In the genomic region with DNA sequence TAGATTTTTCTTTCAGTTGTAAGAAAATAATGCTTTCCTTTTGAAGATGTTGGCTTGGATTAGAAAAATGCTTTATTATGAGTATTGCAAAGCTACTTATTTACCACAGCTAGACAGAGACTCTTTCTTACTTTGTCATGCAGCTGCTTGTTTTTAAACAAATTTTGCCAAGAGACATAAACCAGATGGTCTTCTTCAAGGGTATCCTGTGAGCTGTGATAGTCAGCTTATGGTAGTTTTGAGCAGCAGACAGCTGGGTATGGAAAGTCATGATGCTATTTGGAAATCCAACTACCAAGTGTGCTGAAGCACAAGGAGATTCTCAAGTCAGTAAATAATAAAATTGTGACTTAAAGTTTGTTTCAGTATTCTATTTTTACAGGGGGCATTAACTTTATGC, we compare ENCODE assay signal across 25 cellular contexts.
DNase-seq lines count a peak whose midpoint lies in the region; ATAC-seq and TF ChIP-seq lines count a peak whose summit lies in the region.
"Had no signal": no experiment of that assay in that cellular context is flagged by ENCODE, and none has a peak within 500 bp of the region (broad histone marks: within the 10 kb centered on the region; RNA-seq: fewer than 3 reads in every experiment).

No MANE protein-coding gene starts in this region.

- no peaks in the 10 kb centered on the region for H3K4me1 ChIP-seq in right cardiac atrium (ENCODE audit: control insufficient read depth, insufficient read depth, low read length)
- H3K4me1 ChIP-seq: A549; BE2C; BLaER1 treated with 17β-estradiol and CSF1 and Interleukin-3, amounts not matched to agents 10 nM and 100 nM had no signal

- no peaks in the 10 kb centered on the region for H3K27me3 ChIP-seq in right cardiac atrium (ENCODE audit: control insufficient read depth, insufficient read depth)
- H3K27me3 ChIP-seq: BE2C had no signal

- TF ChIP-seq CTCF in nephron (IDR thresholded peaks at IDR 0.05; ENCODE audit: unreplicated experiment in 3 of 3) (no peak), osteocyte (IDR thresholded peaks at IDR 0.05) (no peak)

- H3K27me3 Mint-ChIP-seq in nephron (ENCODE audit: low read depth), result no peaks in the 10 kb centered on the region
- no peaks in the 10 kb centered on the region for H3K27me3 Mint-ChIP-seq in osteocyte (ENCODE audit: unreplicated experiment)
- H3K27me3 Mint-ChIP-seq: CD4-positive, alpha-beta T cell; CD8-positive, alpha-beta memory T cell had no signal

- H3K4me3 Mint-ChIP-seq in nephron, result no peak overlapping the region
- H3K4me3 Mint-ChIP-seq in osteocyte (ENCODE audit: unreplicated experiment), result no peak overlapping the region
- H3K4me3 Mint-ChIP-seq: CD14-positive monocyte; CD4-positive, alpha-beta T cell; CD8-positive, alpha-beta memory T cell had no signal

- H3K36me3 Mint-ChIP-seq in nephron (ENCODE audit: low read depth) (no peaks in the 10 kb centered on the region), osteocyte (ENCODE audit: unreplicated experiment) (no peaks in the 10 kb centered on the region)
- H3K36me3 Mint-ChIP-seq: CD14-positive monocyte; CD8-positive, alpha-beta memory T cell had no signal

- intact Hi-C loops in Right ventricle myocardium superior (cut with DNase I) (no loop called here), right cardiac atrium (cut with DNase I) (no loop called here)

- peak; percentile 25 for ATAC-seq in Right ventricle myocardium superior (ENCODE audit: poor library complexity)
- no peak for ATAC-seq in right cardiac atrium
- no peak for ATAC-seq in HG03025 (IDR thresholded peaks at IDR 0.05; ENCODE audit: low FRiP score, unreplicated experiment)
- ATAC-seq: A549, GM12878 had no signal

- H3K27ac Mint-ChIP-seq in nephron (peak overlapping the region; percentile 25 to 68 (median 46)), osteocyte (ENCODE audit: unreplicated experiment) (no peak overlapping the region)
- H3K27ac Mint-ChIP-seq: CD14-positive monocyte; CD4-positive, alpha-beta T cell; CD8-positive, alpha-beta memory T cell had no signal

- H3K9me3 ChIP-seq in right cardiac atrium (ENCODE audit: control insufficient read depth, low read length), result no peaks in the 10 kb centered on the region
- H3K9me3 ChIP-seq: A549, BE2C had no signal

- H3K4me1 Mint-ChIP-seq in nephron, result peaks cover 9% of the 10 kb centered on the region
- H3K4me1 Mint-ChIP-seq in osteocyte (ENCODE audit: unreplicated experiment), result no peaks in the 10 kb centered on the region
- H3K4me1 Mint-ChIP-seq: CD14-positive monocyte; CD8-positive, alpha-beta memory T cell had no signal

- H3K4me3 ChIP-seq in right cardiac atrium (ENCODE audit: low read length), result no peak overlapping the region
- H3K4me3 ChIP-seq: A549; BLaER1 treated with 17β-estradiol and CSF1 and Interleukin-3, amounts not matched to agents 10 nM and 100 nM; GM12878; GM23248 had no signal

- H3K9me3 Mint-ChIP-seq in nephron (peaks cover 11% of the 10 kb centered on the region), osteocyte (ENCODE audit: unreplicated experiment) (peaks cover 5% of the 10 kb centered on the region)
- H3K9me3 Mint-ChIP-seq: CD4-positive, alpha-beta T cell had no signal

- DNase-seq in Right ventricle myocardium superior (no peak), right cardiac atrium (no peak), SK-N-DZ (ENCODE audit: low spot score) (peak; percentile 24), foreskin melanocyte (peak; percentile 5), amniotic stem cell (lab: John Stamatoyannopoulos, UW) (no peak), osteocyte (ENCODE audit: extremely low spot score, unreplicated experiment) (no peak)
- DNase-seq: 8988T; ACHN; AML-193; BE2C; CD4-positive, alpha-beta T cell; CD8-positive, alpha-beta memory T cell; DMS 273 treated with DMSO at 0.1 percent for 48 hours; DMS79; EL; GDM1; GM23248; H7; HCEC 1CT had no signal

- H3K27ac ChIP-seq in right cardiac atrium (ENCODE audit: low read length), result no peak overlapping the region
- H3K27ac ChIP-seq: A549; BLaER1 treated with 17β-estradiol and CSF1 and Interleukin-3, amounts not matched to agents 10 nM and 100 nM; GM23248 had no signal

Comparison
In these comparisons a context has a peak if more than half of its experiments do, and no peak if none do; other contexts are left out.
1. DNase-seq: peak in SK-N-DZ (single experiment) and foreskin melanocyte (single experiment); none in Right ventricle myocardium superior (single experiment), right cardiac atrium (0 of 3), amniotic stem cell (single experiment) and osteocyte (single experiment).